In the genomic region with DNA sequence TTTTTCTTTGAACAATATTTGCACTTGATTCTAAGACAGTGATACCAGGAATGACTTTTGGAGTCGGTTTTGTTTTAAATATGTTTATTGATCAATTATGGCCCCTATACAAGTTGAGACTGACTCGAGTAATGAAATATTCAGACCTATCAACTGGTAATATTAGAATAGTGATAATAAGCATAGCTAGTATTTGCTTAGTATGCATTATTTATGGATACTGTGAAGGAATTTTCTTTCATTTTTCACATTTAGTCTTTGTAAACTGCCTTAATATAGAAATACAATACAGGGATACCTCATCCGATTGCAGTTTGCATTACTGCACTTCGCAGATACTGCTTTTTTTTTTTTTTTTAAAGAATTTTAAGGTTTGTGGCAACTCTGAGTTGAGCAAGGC, we compare ENCODE assay signal across 28 cellular contexts.
"Had no signal": no experiment of that assay in that cellular context is flagged by ENCODE, and none has a peak within 500 bp of the region (broad histone marks: within the 10 kb centered on the region; RNA-seq: fewer than 3 reads in every experiment).

No MANE protein-coding gene starts in this region.

- H3K9me3 ChIP-seq: colonic mucosa, esophagus muscularis mucosa, esophagus squamous epithelium, gastrocnemius medialis, gastroesophageal sphincter, heart left ventricle, heart right ventricle had no signal

- H3K4me1 ChIP-seq: colonic mucosa, esophagus muscularis mucosa, esophagus squamous epithelium, foreskin keratinocyte, gastrocnemius medialis, gastroesophageal sphincter, heart left ventricle, heart right ventricle had no signal

- H3K36me3 ChIP-seq: colonic mucosa, esophagus muscularis mucosa, esophagus squamous epithelium, gastrocnemius medialis, gastroesophageal sphincter, heart left ventricle, heart right ventricle had no signal

- H3K4me3 ChIP-seq: colonic mucosa, coronary artery, dorsolateral prefrontal cortex, esophagus muscularis mucosa, esophagus squamous epithelium, gastrocnemius medialis, gastroesophageal sphincter, heart left ventricle, heart right ventricle had no signal

- FAIRE-seq: colon, endometrium, endothelial cell of umbilical vein, frontal cortex had no signal

- ATAC-seq: effector memory CD8-positive, alpha-beta T cell; esophagus mucosa; foreskin keratinocyte; gastrocnemius medialis; gastroesophageal sphincter; heart left ventricle; heart right ventricle had no signal

- DNase-seq: colonic mucosa; cortex of kidney; dermis blood vessel endothelial cell; dorsolateral prefrontal cortex; effector CD4-positive, alpha-beta T cell; effector CD8-positive, alpha-beta T cell; effector memory CD4-positive, alpha-beta T cell; effector memory CD8-positive, alpha-beta T cell; endodermal cell; erythroblast; esophagus squamous epithelium; foreskin fibroblast; foreskin keratinocyte; foreskin melanocyte; gastrocnemius medialis; glutamatergic neuron; head of caudate nucleus; heart left ventricle; heart right ventricle had no signal

- H3K27ac ChIP-seq: colonic mucosa, coronary artery, dorsolateral prefrontal cortex, epithelial cell of prostate, esophagus muscularis mucosa, esophagus squamous epithelium, foreskin keratinocyte, gastrocnemius medialis, gastroesophageal sphincter, heart left ventricle, heart right ventricle had no signal

- H3K27me3 ChIP-seq: colonic mucosa, dorsolateral prefrontal cortex, esophagus muscularis mucosa, esophagus squamous epithelium, foreskin keratinocyte, gastrocnemius medialis, gastroesophageal sphincter, heart left ventricle, heart right ventricle had no signal
